ENCODE assay signal across 21 cellular contexts in the genomic region with DNA sequence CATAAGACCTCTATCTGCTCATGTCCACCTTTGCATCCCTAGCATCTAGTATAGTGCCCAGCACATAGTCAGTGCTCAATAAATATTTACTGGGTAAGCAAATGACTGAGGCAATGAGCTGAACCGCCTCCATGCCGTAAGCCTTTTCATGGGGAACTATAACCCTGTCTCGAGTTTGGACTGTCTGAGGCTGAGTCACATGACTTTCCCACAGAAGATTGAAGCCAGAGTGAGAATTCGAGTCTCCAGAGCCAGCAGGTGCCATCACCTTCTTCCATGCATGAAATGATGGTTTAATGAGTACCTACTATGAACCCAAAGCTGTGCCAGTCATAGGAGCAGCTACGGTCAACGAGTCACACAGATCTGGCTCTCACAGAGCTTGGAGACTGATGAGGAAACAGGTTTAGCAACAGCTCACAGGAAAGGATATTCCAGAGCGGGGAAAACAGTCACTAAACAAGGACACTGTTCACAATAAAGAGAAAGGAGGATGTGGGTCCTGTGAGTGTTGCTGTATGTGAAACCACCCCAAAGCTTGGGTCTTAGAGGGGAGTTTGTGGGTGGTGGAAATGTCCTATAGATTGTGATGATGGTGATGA.
"Had no signal": no experiment of that assay in that cellular context is flagged by ENCODE, and none has a peak within 500 bp of the region (broad histone marks: within the 10 kb centered on the region; RNA-seq: fewer than 3 reads in every experiment).

No MANE protein-coding gene starts in this region.

- H3K9me3 Mint-ChIP-seq: central memory CD8-positive, alpha-beta T cell; stimulated activated effector memory CD8-positive, alpha-beta T cell treated with anti-CD3 and anti-CD28 coated beads, Interleukin-12 subunit alpha, Interleukin-12 subunit beta, amount 100 ng/mL, for 72 hours had no signal

- H3K36me3 ChIP-seq: esophagus muscularis mucosa, gastrocnemius medialis, heart right ventricle, neutrophil, thoracic aorta, transverse colon had no signal

- H3K4me3 ChIP-seq: esophagus muscularis mucosa, gastrocnemius medialis, heart right ventricle, mucosa of descending colon, thoracic aorta, transverse colon had no signal

- H3K4me1 Mint-ChIP-seq: naive thymus-derived CD8-positive, alpha-beta T cell; stimulated activated effector memory CD8-positive, alpha-beta T cell treated with anti-CD3 and anti-CD28 coated beads, Interleukin-12 subunit alpha, Interleukin-12 subunit beta, amount 100 ng/mL, for 72 hours had no signal

- H3K27ac ChIP-seq: esophagus muscularis mucosa, gastrocnemius medialis, heart right ventricle, neutrophil, thoracic aorta, transverse colon had no signal

- H3K9me3 ChIP-seq: esophagus muscularis mucosa, gastrocnemius medialis, heart right ventricle, mucosa of descending colon, neutrophil, thoracic aorta, transverse colon had no signal

- H3K27me3 Mint-ChIP-seq: stimulated activated naive CD8-positive, alpha-beta T cell treated with anti-CD3 and anti-CD28 coated beads, Interleukin-15, Interleukin-2, amounts not matched to agents 100 ng/mL and 50 ng/mL, for 24 hours had no signal

- H3K4me3 Mint-ChIP-seq: central memory CD8-positive, alpha-beta T cell; naive thymus-derived CD8-positive, alpha-beta T cell; stimulated activated effector memory CD8-positive, alpha-beta T cell treated with anti-CD3 and anti-CD28 coated beads, Interleukin-12 subunit alpha, Interleukin-12 subunit beta, amount 100 ng/mL, for 72 hours; stimulated activated naive CD8-positive, alpha-beta T cell treated with anti-CD3 and anti-CD28 coated beads, Interleukin-15, Interleukin-2, amounts not matched to agents 100 ng/mL and 50 ng/mL, for 24 hours had no signal

- H3K36me3 Mint-ChIP-seq: naive thymus-derived CD8-positive, alpha-beta T cell; stimulated activated effector memory CD8-positive, alpha-beta T cell treated with anti-CD3 and anti-CD28 coated beads, Interleukin-12 subunit alpha, Interleukin-12 subunit beta, amount 100 ng/mL, for 72 hours had no signal

- H3K4me1 ChIP-seq: gastrocnemius medialis, heart right ventricle, transverse colon had no signal

- ATAC-seq: gastrocnemius medialis; heart right ventricle; left lobe of liver; mucosa of descending colon; naive thymus-derived CD8-positive, alpha-beta T cell; right cardiac atrium; stimulated activated effector memory CD8-positive, alpha-beta T cell treated with anti-CD3 and anti-CD28 coated beads, Interleukin-12 subunit alpha, Interleukin-12 subunit beta, amount 100 ng/mL, for 72 hours had no signal

- DNase-seq: gastrocnemius medialis; heart right ventricle; hypothalamus; kidney glomerular epithelial cell; mucosa of descending colon; naive thymus-derived CD8-positive, alpha-beta T cell; posterior cingulate gyrus; right cardiac atrium; small intestine; stimulated activated CD4-positive, alpha-beta T cell treated with anti-CD3 and anti-CD28 coated beads, Interleukin-4, amount 100 ng/mL, for 1 hour; stimulated activated CD8-positive, alpha-beta memory T cell treated with anti-CD3 and anti-CD28 coated beads, Interleukin-4, amount 100 ng/mL, for 48 hours; substantia nigra; transverse colon had no signal

- H3K27ac Mint-ChIP-seq: naive thymus-derived CD8-positive, alpha-beta T cell; stimulated activated effector memory CD8-positive, alpha-beta T cell treated with anti-CD3 and anti-CD28 coated beads, Interleukin-12 subunit alpha, Interleukin-12 subunit beta, amount 100 ng/mL, for 72 hours; stimulated activated naive CD8-positive, alpha-beta T cell treated with anti-CD3 and anti-CD28 coated beads, Interleukin-15, Interleukin-2, amounts not matched to agents 100 ng/mL and 50 ng/mL, for 24 hours had no signal

- H3K27me3 ChIP-seq: esophagus muscularis mucosa, gastrocnemius medialis, neutrophil, transverse colon had no signal

- FAIRE-seq: islet of Langerhans, small intestine had no signal
